In genomic region chr1:83746234-83746633, GRCh38 we compare ENCODE assay signal across 1 cellular context.
TF ChIP-seq lines count a peak whose summit lies in the region.

No MANE protein-coding gene starts in this region.

TF ChIP-seq in H1, 55 proteins besides CTCF, POLR2A, EP300 and RAD21 (continued from another document):
- TF ChIP-seq, protein P1, sequence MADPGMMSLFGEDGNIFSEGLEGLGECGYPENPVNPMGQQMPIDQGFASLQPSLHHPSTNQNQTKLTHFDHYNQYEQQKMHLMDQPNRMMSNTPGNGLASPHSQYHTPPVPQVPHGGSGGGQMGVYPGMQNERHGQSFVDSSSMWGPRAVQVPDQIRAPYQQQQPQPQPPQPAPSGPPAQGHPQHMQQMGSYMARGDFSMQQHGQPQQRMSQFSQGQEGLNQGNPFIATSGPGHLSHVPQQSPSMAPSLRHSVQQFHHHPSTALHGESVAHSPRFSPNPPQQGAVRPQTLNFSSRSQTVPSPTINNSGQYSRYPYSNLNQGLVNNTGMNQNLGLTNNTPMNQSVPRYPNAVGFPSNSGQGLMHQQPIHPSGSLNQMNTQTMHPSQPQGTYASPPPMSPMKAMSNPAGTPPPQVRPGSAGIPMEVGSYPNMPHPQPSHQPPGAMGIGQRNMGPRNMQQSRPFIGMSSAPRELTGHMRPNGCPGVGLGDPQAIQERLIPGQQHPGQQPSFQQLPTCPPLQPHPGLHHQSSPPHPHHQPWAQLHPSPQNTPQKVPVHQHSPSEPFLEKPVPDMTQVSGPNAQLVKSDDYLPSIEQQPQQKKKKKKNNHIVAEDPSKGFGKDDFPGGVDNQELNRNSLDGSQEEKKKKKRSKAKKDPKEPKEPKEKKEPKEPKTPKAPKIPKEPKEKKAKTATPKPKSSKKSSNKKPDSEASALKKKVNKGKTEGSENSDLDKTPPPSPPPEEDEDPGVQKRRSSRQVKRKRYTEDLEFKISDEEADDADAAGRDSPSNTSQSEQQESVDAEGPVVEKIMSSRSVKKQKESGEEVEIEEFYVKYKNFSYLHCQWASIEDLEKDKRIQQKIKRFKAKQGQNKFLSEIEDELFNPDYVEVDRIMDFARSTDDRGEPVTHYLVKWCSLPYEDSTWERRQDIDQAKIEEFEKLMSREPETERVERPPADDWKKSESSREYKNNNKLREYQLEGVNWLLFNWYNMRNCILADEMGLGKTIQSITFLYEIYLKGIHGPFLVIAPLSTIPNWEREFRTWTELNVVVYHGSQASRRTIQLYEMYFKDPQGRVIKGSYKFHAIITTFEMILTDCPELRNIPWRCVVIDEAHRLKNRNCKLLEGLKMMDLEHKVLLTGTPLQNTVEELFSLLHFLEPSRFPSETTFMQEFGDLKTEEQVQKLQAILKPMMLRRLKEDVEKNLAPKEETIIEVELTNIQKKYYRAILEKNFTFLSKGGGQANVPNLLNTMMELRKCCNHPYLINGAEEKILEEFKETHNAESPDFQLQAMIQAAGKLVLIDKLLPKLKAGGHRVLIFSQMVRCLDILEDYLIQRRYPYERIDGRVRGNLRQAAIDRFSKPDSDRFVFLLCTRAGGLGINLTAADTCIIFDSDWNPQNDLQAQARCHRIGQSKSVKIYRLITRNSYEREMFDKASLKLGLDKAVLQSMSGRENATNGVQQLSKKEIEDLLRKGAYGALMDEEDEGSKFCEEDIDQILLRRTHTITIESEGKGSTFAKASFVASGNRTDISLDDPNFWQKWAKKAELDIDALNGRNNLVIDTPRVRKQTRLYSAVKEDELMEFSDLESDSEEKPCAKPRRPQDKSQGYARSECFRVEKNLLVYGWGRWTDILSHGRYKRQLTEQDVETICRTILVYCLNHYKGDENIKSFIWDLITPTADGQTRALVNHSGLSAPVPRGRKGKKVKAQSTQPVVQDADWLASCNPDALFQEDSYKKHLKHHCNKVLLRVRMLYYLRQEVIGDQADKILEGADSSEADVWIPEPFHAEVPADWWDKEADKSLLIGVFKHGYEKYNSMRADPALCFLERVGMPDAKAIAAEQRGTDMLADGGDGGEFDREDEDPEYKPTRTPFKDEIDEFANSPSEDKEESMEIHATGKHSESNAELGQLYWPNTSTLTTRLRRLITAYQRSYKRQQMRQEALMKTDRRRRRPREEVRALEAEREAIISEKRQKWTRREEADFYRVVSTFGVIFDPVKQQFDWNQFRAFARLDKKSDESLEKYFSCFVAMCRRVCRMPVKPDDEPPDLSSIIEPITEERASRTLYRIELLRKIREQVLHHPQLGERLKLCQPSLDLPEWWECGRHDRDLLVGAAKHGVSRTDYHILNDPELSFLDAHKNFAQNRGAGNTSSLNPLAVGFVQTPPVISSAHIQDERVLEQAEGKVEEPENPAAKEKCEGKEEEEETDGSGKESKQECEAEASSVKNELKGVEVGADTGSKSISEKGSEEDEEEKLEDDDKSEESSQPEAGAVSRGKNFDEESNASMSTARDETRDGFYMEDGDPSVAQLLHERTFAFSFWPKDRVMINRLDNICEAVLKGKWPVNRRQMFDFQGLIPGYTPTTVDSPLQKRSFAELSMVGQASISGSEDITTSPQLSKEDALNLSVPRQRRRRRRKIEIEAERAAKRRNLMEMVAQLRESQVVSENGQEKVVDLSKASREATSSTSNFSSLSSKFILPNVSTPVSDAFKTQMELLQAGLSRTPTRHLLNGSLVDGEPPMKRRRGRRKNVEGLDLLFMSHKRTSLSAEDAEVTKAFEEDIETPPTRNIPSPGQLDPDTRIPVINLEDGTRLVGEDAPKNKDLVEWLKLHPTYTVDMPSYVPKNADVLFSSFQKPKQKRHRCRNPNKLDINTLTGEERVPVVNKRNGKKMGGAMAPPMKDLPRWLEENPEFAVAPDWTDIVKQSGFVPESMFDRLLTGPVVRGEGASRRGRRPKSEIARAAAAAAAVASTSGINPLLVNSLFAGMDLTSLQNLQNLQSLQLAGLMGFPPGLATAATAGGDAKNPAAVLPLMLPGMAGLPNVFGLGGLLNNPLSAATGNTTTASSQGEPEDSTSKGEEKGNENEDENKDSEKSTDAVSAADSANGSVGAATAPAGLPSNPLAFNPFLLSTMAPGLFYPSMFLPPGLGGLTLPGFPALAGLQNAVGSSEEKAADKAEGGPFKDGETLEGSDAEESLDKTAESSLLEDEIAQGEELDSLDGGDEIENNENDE (IDR thresholded peaks at IDR 0.05; ENCODE audit: insufficient replicate concordance, low read length) = no peak
- TF ChIP-seq SP4 (IDR thresholded peaks at IDR 0.05; ENCODE audit: low read length) (no peak), GABPA (IDR thresholded peaks at IDR 0.05; ENCODE audit: borderline replicate concordance, insufficient read depth, low read length) (no peak)
